In the genomic region with DNA sequence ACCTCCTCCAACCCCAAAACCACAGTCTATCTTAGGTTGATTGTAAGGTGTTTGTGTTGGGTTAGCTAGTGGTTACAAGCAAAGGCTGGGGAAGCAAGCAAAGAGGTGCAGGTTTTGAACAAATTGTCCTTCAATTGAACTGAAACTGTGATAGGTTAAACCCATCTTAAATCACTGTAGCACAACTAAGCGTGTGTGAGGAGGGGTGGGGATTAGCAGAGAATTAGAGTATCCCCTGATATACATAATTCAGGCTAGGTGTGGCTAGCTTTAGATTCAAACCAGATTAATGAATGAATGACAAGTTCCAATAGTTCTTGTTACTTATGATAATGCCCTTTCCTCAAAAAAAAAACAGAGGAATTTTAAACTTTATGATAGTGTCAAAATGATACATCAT, we compare ENCODE assay signal across 33 cellular contexts.
"Had no signal": no experiment of that assay in that cellular context is flagged by ENCODE, and none has a peak within 500 bp of the region (broad histone marks: within the 10 kb centered on the region; RNA-seq: fewer than 3 reads in every experiment).

No MANE protein-coding gene starts in this region.

- H3K27me3 Mint-ChIP-seq: activated CD4-positive, alpha-beta memory T cell treated with anti-CD3 and anti-CD28 coated beads, Interleukin-2, amount 10 ng/mL, durations not matched to agents 7 days and 5 days; activated CD4-positive, alpha-beta T cell treated with anti-CD3 and anti-CD28 coated beads for 36 hours; activated CD4-positive, alpha-beta T cell treated with anti-CD3 and anti-CD28 coated beads, Interleukin-2, amount 10 ng/mL, durations not matched to agents 7 days and 5 days; activated CD8-positive, alpha-beta memory T cell treated with anti-CD3 and anti-CD28 coated beads, Interleukin-2, amount 10 ng/mL, durations not matched to agents 7 days and 5 days; activated naive CD4-positive, alpha-beta T cell treated with anti-CD3 and anti-CD28 coated beads, Interleukin-2, amount 10 ng/mL, durations not matched to agents 7 days and 5 days; activated naive CD4-positive, alpha-beta T cell treated with anti-CD3 and anti-CD28 coated beads, Interleukin-2, amount 50 U/mL, for 24 hours; activated naive CD8-positive, alpha-beta T cell; activated naive CD8-positive, alpha-beta T cell treated with anti-CD3 and anti-CD28 coated beads, Interleukin-2, amount 10 ng/mL, durations not matched to agents 7 days and 5 days; activated naive CD8-positive, alpha-beta T cell treated with anti-CD3 and anti-CD28 coated beads, Interleukin-2, amount 50 U/mL, for 24 hours; central memory CD8-positive, alpha-beta T cell had no signal

- H3K27ac Mint-ChIP-seq: activated CD4-positive, alpha-beta memory T cell treated with anti-CD3 and anti-CD28 coated beads, Interleukin-2, amount 10 ng/mL, durations not matched to agents 7 days and 5 days; activated CD4-positive, alpha-beta T cell treated with anti-CD3 and anti-CD28 coated beads for 36 hours; activated CD4-positive, alpha-beta T cell treated with anti-CD3 and anti-CD28 coated beads, Interleukin-2, amount 10 ng/mL, durations not matched to agents 7 days and 5 days; activated CD8-positive, alpha-beta memory T cell treated with anti-CD3 and anti-CD28 coated beads, Interleukin-2, amount 10 ng/mL, durations not matched to agents 7 days and 5 days; activated CD8-positive, alpha-beta T cell treated with anti-CD3 and anti-CD28 coated beads, Interleukin-2, amount 10 ng/mL, durations not matched to agents 7 days and 5 days; activated naive CD4-positive, alpha-beta T cell treated with anti-CD3 and anti-CD28 coated beads, Interleukin-2, amount 10 ng/mL, durations not matched to agents 7 days and 5 days; activated naive CD4-positive, alpha-beta T cell treated with anti-CD3 and anti-CD28 coated beads, Interleukin-2, amount 50 U/mL, for 24 hours; activated naive CD8-positive, alpha-beta T cell; activated naive CD8-positive, alpha-beta T cell treated with anti-CD3 and anti-CD28 coated beads, Interleukin-2, amount 10 ng/mL, durations not matched to agents 7 days and 5 days; activated naive CD8-positive, alpha-beta T cell treated with anti-CD3 and anti-CD28 coated beads, Interleukin-2, amount 50 U/mL, for 24 hours; activated T-cell treated with anti-CD3 and anti-CD28 coated beads, Interleukin-2, amount 50 U/mL, for 24 hours; activated T-helper 2 cell treated with anti-CD3 and anti-CD28 coated beads, Interferon-gamma antibody, Interleukin-2, Interleukin-4, amounts not matched to agents 10 μg/mL and 5 μg/mL and 100 μg/mL, durations not matched to agents 14 hours and 24 hours and 36 hours; T-helper 1 cell treated with Interleukin-12 subunit alpha and Interleukin-12 subunit beta and Interleukin-4 antibody, amounts not matched to agents 30 μg/mL and 1 μg/mL, for 36 hours; T-helper 2 cell treated with Interferon-gamma antibody and Interleukin-4, amounts not matched to agents 5 μg/mL and 100 μg/mL, for 36 hours; WTC11 had no signal

- H3K4me1 Mint-ChIP-seq: activated CD4-positive, alpha-beta T cell treated with anti-CD3 and anti-CD28 coated beads, Interleukin-2, amount 10 ng/mL, durations not matched to agents 7 days and 5 days; activated CD8-positive, alpha-beta memory T cell treated with anti-CD3 and anti-CD28 coated beads, Interleukin-2, amount 10 ng/mL, durations not matched to agents 7 days and 5 days; activated naive CD4-positive, alpha-beta T cell treated with anti-CD3 and anti-CD28 coated beads, Interleukin-2, amount 50 U/mL, for 24 hours; activated naive CD8-positive, alpha-beta T cell treated with anti-CD3 and anti-CD28 coated beads, Interleukin-2, amount 10 ng/mL, durations not matched to agents 7 days and 5 days; activated naive CD8-positive, alpha-beta T cell treated with anti-CD3 and anti-CD28 coated beads, Interleukin-2, amount 50 U/mL, for 24 hours; central memory CD8-positive, alpha-beta T cell had no signal

- DNase-seq: activated CD4-positive, alpha-beta memory T cell treated with anti-CD3 and anti-CD28 coated beads, Interleukin-2, amount 10 ng/mL, durations not matched to agents 7 days and 5 days; activated CD4-positive, alpha-beta T cell treated with anti-CD3 and anti-CD28 coated beads for 1 hour; activated CD4-positive, alpha-beta T cell treated with anti-CD3 and anti-CD28 coated beads for 36 hours; activated CD4-positive, alpha-beta T cell treated with anti-CD3 and anti-CD28 coated beads for 48 hours; activated CD4-positive, alpha-beta T cell treated with anti-CD3 and anti-CD28 coated beads, Interleukin-2, amount 10 ng/mL, durations not matched to agents 7 days and 5 days; activated CD4-positive, alpha-beta T cell treated with anti-CD3 and anti-CD28 coated beads, Interleukin-2, amount 50 U/mL, for 48 hours; activated CD4-positive, CD25-positive, alpha-beta regulatory T cell; activated CD8-positive, alpha-beta memory T cell treated with anti-CD3 and anti-CD28 coated beads for 24 hours; activated CD8-positive, alpha-beta memory T cell treated with anti-CD3 and anti-CD28 coated beads, Interleukin-2, amount 10 ng/mL, durations not matched to agents 7 days and 5 days; activated CD8-positive, alpha-beta memory T cell treated with anti-CD3 and anti-CD28 coated beads, Interleukin-2, amount 50 U/mL, for 48 hours; activated CD8-positive, alpha-beta T cell treated with anti-CD3 and anti-CD28 coated beads, Interleukin-2, amount 10 ng/mL, durations not matched to agents 7 days and 5 days; activated effector memory CD4-positive, alpha-beta T cell treated with Interleukin-2 at 50 U/mL for 16 hours; activated gamma-delta T cell; activated naive CD4-positive, alpha-beta T cell treated with anti-CD3 and anti-CD28 coated beads, Interleukin-2, amount 10 ng/mL, durations not matched to agents 7 days and 5 days; activated naive CD4-positive, alpha-beta T cell treated with Interleukin-2 at 50 U/mL for 16 hours; activated naive CD8-positive, alpha-beta T cell treated with anti-CD3 and anti-CD28 coated beads, Interleukin-2, amount 10 ng/mL, durations not matched to agents 7 days and 5 days; activated naive CD8-positive, alpha-beta T cell treated with anti-CD3 and anti-CD28 coated beads, Interleukin-2, amount 50 U/mL, for 24 hours; activated T-cell treated with anti-CD3 and anti-CD28 coated beads, Interleukin-2, amount 50 U/mL, for 24 hours; activated T-cell treated with anti-CD3 and anti-CD28 coated beads, Interleukin-2, amount 50 U/mL, for 48 hours; amygdala; anterior cingulate cortex; caudate nucleus; cerebellar nuclear complex; T-helper 1 cell; T-helper 9 cell had no signal

- H3K36me3 Mint-ChIP-seq: activated CD8-positive, alpha-beta memory T cell treated with anti-CD3 and anti-CD28 coated beads, Interleukin-2, amount 10 ng/mL, durations not matched to agents 7 days and 5 days; activated naive CD4-positive, alpha-beta T cell treated with anti-CD3 and anti-CD28 coated beads, Interleukin-2, amount 10 ng/mL, durations not matched to agents 7 days and 5 days; activated naive CD4-positive, alpha-beta T cell treated with anti-CD3 and anti-CD28 coated beads, Interleukin-2, amount 50 U/mL, for 24 hours; activated naive CD8-positive, alpha-beta T cell; activated naive CD8-positive, alpha-beta T cell treated with anti-CD3 and anti-CD28 coated beads, Interleukin-2, amount 10 ng/mL, durations not matched to agents 7 days and 5 days; brain; WTC11 had no signal

- H3K4me3 Mint-ChIP-seq: activated CD4-positive, alpha-beta memory T cell treated with anti-CD3 and anti-CD28 coated beads, Interleukin-2, amount 10 ng/mL, durations not matched to agents 7 days and 5 days; activated CD4-positive, alpha-beta T cell treated with anti-CD3 and anti-CD28 coated beads for 36 hours; activated CD4-positive, alpha-beta T cell treated with anti-CD3 and anti-CD28 coated beads, Interleukin-2, amount 10 ng/mL, durations not matched to agents 7 days and 5 days; activated CD8-positive, alpha-beta memory T cell treated with anti-CD3 and anti-CD28 coated beads, Interleukin-2, amount 10 ng/mL, durations not matched to agents 7 days and 5 days; activated CD8-positive, alpha-beta T cell treated with anti-CD3 and anti-CD28 coated beads, Interleukin-2, amount 10 ng/mL, durations not matched to agents 7 days and 5 days; activated naive CD4-positive, alpha-beta T cell treated with anti-CD3 and anti-CD28 coated beads, Interleukin-2, amount 10 ng/mL, durations not matched to agents 7 days and 5 days; activated naive CD4-positive, alpha-beta T cell treated with anti-CD3 and anti-CD28 coated beads, Interleukin-2, amount 50 U/mL, for 24 hours; activated naive CD8-positive, alpha-beta T cell; activated naive CD8-positive, alpha-beta T cell treated with anti-CD3 and anti-CD28 coated beads, Interleukin-2, amount 10 ng/mL, durations not matched to agents 7 days and 5 days; activated naive CD8-positive, alpha-beta T cell treated with anti-CD3 and anti-CD28 coated beads, Interleukin-2, amount 50 U/mL, for 24 hours; activated T-cell treated with anti-CD3 and anti-CD28 coated beads, Interleukin-2, amount 50 U/mL, for 24 hours; brain; central memory CD8-positive, alpha-beta T cell; T-helper 1 cell treated with Interleukin-12 subunit alpha and Interleukin-12 subunit beta and Interleukin-4 antibody, amounts not matched to agents 30 μg/mL and 1 μg/mL, for 36 hours; T-helper 2 cell treated with Interferon-gamma antibody and Interleukin-4, amounts not matched to agents 5 μg/mL and 100 μg/mL, for 36 hours; WTC11 had no signal

- H3K9me3 Mint-ChIP-seq: activated CD4-positive, alpha-beta memory T cell treated with anti-CD3 and anti-CD28 coated beads, Interleukin-2, amount 10 ng/mL, durations not matched to agents 7 days and 5 days; activated CD4-positive, alpha-beta T cell treated with anti-CD3 and anti-CD28 coated beads, Interleukin-2, amount 10 ng/mL, durations not matched to agents 7 days and 5 days; activated naive CD4-positive, alpha-beta T cell treated with anti-CD3 and anti-CD28 coated beads, Interleukin-2, amount 10 ng/mL, durations not matched to agents 7 days and 5 days; activated naive CD4-positive, alpha-beta T cell treated with anti-CD3 and anti-CD28 coated beads, Interleukin-2, amount 50 U/mL, for 24 hours; activated naive CD8-positive, alpha-beta T cell treated with anti-CD3 and anti-CD28 coated beads, Interleukin-2, amount 10 ng/mL, durations not matched to agents 7 days and 5 days; activated naive CD8-positive, alpha-beta T cell treated with anti-CD3 and anti-CD28 coated beads, Interleukin-2, amount 50 U/mL, for 24 hours; activated T-cell treated with anti-CD3 and anti-CD28 coated beads, Interleukin-2, amount 50 U/mL, for 24 hours; activated T-helper 2 cell treated with anti-CD3 and anti-CD28 coated beads, Interferon-gamma antibody, Interleukin-2, Interleukin-4, amounts not matched to agents 10 μg/mL and 5 μg/mL and 100 μg/mL, durations not matched to agents 14 hours and 24 hours and 36 hours; T-helper 1 cell treated with Interleukin-12 subunit alpha and Interleukin-12 subunit beta and Interleukin-4 antibody, amounts not matched to agents 30 μg/mL and 1 μg/mL, for 36 hours; T-helper 2 cell treated with Interferon-gamma antibody and Interleukin-4, amounts not matched to agents 5 μg/mL and 100 μg/mL, for 36 hours had no signal
